In genomic region chr1:207821464-207822045, GRCh38 we compare ENCODE assay signal across 1 cellular context.
A peak's percentile ranks its signal among the peaks of the same experiment; 100 is the strongest.
TF ChIP-seq lines count a peak whose summit lies in the region.

No MANE protein-coding gene starts in this region.

TF ChIP-seq in GM12878, 131 proteins besides CTCF, POLR2A, EP300 and RAD21 (continued from another document):
- TF ChIP-seq WRNIP1 (IDR thresholded peaks at IDR 0.05; ENCODE audit: borderline replicate concordance, low read depth, low read length) (peak; percentile 93; the same call in 1 of the 2 replicates), JUND (IDR thresholded peaks at IDR 0.05; ENCODE audit: low read depth, low read length) (no peak), BHLHE40 (IDR thresholded peaks at IDR 0.05; ENCODE audit: borderline replicate concordance in 1 of 2, low read depth in 2 of 2, low read length in 1 of 2) (peak in 1 of 2 experiments; percentile 66; a peak in 2 of 4 replicates)
